36 cellular contexts compared by ENCODE assay signal in genomic region chr7:152856351-152856750, GRCh38.
"Had no signal": no experiment of that assay in that cellular context is flagged by ENCODE, and none has a peak within 500 bp of the region (broad histone marks: within the 10 kb centered on the region; RNA-seq: fewer than 3 reads in every experiment).

No MANE protein-coding gene starts in this region.

- H3K4me2 ChIP-seq: KMS-11, PC-9 had no signal

- H2AFZ ChIP-seq: PC-9 had no signal

- DNase-seq: activated CD4-positive, alpha-beta T cell treated with anti-CD3 and anti-CD28 coated beads for 1 hour; activated CD4-positive, alpha-beta T cell treated with anti-CD3 and anti-CD28 coated beads for 48 hours; activated CD4-positive, alpha-beta T cell treated with anti-CD3 and anti-CD28 coated beads, Interleukin-2, amount 50 U/mL, for 4 hours; activated CD4-positive, CD25-positive, alpha-beta regulatory T cell; activated CD8-positive, alpha-beta memory T cell treated with anti-CD3 and anti-CD28 coated beads, Interleukin-2, amount 50 U/mL, for 48 hours; activated CD8-positive, alpha-beta T cell treated with anti-CD3 and anti-CD28 coated beads, Interleukin-2, amount 10 ng/mL, durations not matched to agents 7 days and 5 days; activated effector memory CD4-positive, alpha-beta T cell treated with anti-CD3 and anti-CD28 coated beads, Interleukin-2, amount 50 U/mL, for 16 hours; activated naive CD4-positive, alpha-beta T cell; activated naive CD4-positive, alpha-beta T cell treated with anti-CD3 and anti-CD28 coated beads, Interleukin-2, amount 50 U/mL, for 16 hours; activated naive CD8-positive, alpha-beta T cell treated with anti-CD3 and anti-CD28 coated beads for 36 hours; activated T-cell treated with anti-CD3 and anti-CD28 coated beads, Interleukin-2, amount 50 U/mL, for 72 hours; amniotic stem cell; aorta; MM.1S; MV-4-11; NCI-H1092; NCI-H146; NCI-H187; NCI-H2029 treated with DMSO at 0.1 percent for 48 hours; NCI-H2107; NCI-H2171; NCI-H510A; NCI-H526; NCI-H748 treated with DMSO at 0.1 percent for 48 hours; NK-92 treated with Interleukin-12 subunit alpha and Interleukin-12 subunit beta, amount 100 ng/mL, for 24 hours; PC-9; Right ventricle myocardium superior; SW 1271; T-helper 1 cell; T-helper 2 cell; T-helper 9 cell; WERI-Rb-1 had no signal

- H3K36me3 ChIP-seq: WERI-Rb-1 had no signal

- H3K27ac ChIP-seq: cardiac muscle cell, KMS-11, PC-9, WERI-Rb-1 had no signal

- H3K27me3 ChIP-seq: cardiac muscle cell had no signal

- H3K9me3 Mint-ChIP-seq: activated naive CD8-positive, alpha-beta T cell treated with anti-CD3 and anti-CD28 coated beads for 36 hours; activated T-cell treated with anti-CD3 and anti-CD28 coated beads, Interleukin-2, amount 50 U/mL, for 72 hours; activated T-helper 17 cell treated with anti-CD3 and anti-CD28 coated beads, Interleukin-2, amount 50 U/mL, for 72 hours; central memory CD8-positive, alpha-beta T cell had no signal

- H3K9ac ChIP-seq: KMS-11 had no signal

- H3K27ac Mint-ChIP-seq: activated CD8-positive, alpha-beta T cell treated with anti-CD3 and anti-CD28 coated beads, Interleukin-2, amount 10 ng/mL, durations not matched to agents 7 days and 5 days; activated naive CD8-positive, alpha-beta T cell treated with anti-CD3 and anti-CD28 coated beads for 36 hours; activated T-cell treated with anti-CD3 and anti-CD28 coated beads, Interleukin-2, amount 50 U/mL, for 72 hours; activated T-helper 17 cell treated with anti-CD3 and anti-CD28 coated beads, Interleukin-2, amount 50 U/mL, for 72 hours had no signal

- H3K27me3 Mint-ChIP-seq: activated naive CD8-positive, alpha-beta T cell treated with anti-CD3 and anti-CD28 coated beads for 36 hours; activated T-helper 17 cell treated with anti-CD3 and anti-CD28 coated beads, Interleukin-2, amount 50 U/mL, for 72 hours; central memory CD8-positive, alpha-beta T cell had no signal

- H3K4me3 Mint-ChIP-seq: activated CD8-positive, alpha-beta T cell treated with anti-CD3 and anti-CD28 coated beads, Interleukin-2, amount 10 ng/mL, durations not matched to agents 7 days and 5 days; activated naive CD8-positive, alpha-beta T cell treated with anti-CD3 and anti-CD28 coated beads for 36 hours; activated T-cell treated with anti-CD3 and anti-CD28 coated beads, Interleukin-2, amount 50 U/mL, for 72 hours; activated T-helper 17 cell treated with anti-CD3 and anti-CD28 coated beads, Interleukin-2, amount 50 U/mL, for 72 hours; central memory CD8-positive, alpha-beta T cell had no signal

- H3K4me3 ChIP-seq: cardiac muscle cell, PC-9 had no signal

- H3K4me1 Mint-ChIP-seq: activated naive CD8-positive, alpha-beta T cell treated with anti-CD3 and anti-CD28 coated beads for 36 hours; central memory CD8-positive, alpha-beta T cell had no signal
